2 cellular contexts compared by ENCODE assay signal in genomic region chr3:23649502-23649901, GRCh38.
TF ChIP-seq lines count a peak whose summit lies in the region.

No MANE protein-coding gene starts in this region.

TF ChIP-seq in A549, 52 proteins besides CTCF, POLR2A, EP300 and RAD21:
- TF ChIP-seq TFCP2L1 (CRISPR knock-in tag; IDR thresholded peaks at IDR 0.05): no peak
- TF ChIP-seq ESRRA (IDR thresholded peaks at IDR 0.05; ENCODE audit: borderline replicate concordance, low read length): no peak
- no peak for TF ChIP-seq HMGXB4 (CRISPR knock-in tag; IDR thresholded peaks at IDR 0.05; ENCODE audit: borderline replicate concordance)
- TF ChIP-seq NFE2L2 (conservative IDR thresholded peaks at IDR 0.05; ENCODE audit: low read length): no peak
- TF ChIP-seq JUN (IDR thresholded peaks at IDR 0.05): no peak

TF ChIP-seq in HepG2, 621 proteins besides CTCF, POLR2A, EP300 and RAD21:
- TF ChIP-seq ZNF232 (CRISPR knock-in tag; IDR thresholded peaks at IDR 0.05; ENCODE audit: borderline replicate concordance): no peak
- no peak for TF ChIP-seq ATF2 (CRISPR knock-in tag; IDR thresholded peaks at IDR 0.05)
- TF ChIP-seq SOX13 (IDR thresholded peaks at IDR 0.05): no peak
- TF ChIP-seq SOX13 (CRISPR knock-in tag; conservative IDR thresholded peaks at IDR 0.05 in 1 of 2, IDR thresholded peaks at IDR 0.05 in 1 of 2): no peak
- no peak for TF ChIP-seq CREB1 (IDR thresholded peaks at IDR 0.05)
- no peak for TF ChIP-seq CREB1 (CRISPR knock-in tag; IDR thresholded peaks at IDR 0.05)
- no peak for TF ChIP-seq PAX8 (CRISPR knock-in tag; IDR thresholded peaks at IDR 0.05; ENCODE audit: borderline replicate concordance)
- no peak for TF ChIP-seq ARNTL (CRISPR knock-in tag; IDR thresholded peaks at IDR 0.05)
- TF ChIP-seq GPBP1L1 (CRISPR knock-in tag; IDR thresholded peaks at IDR 0.05): no peak
- no peak for TF ChIP-seq CEBPB (IDR thresholded peaks at IDR 0.05; ENCODE audit: borderline replicate concordance, low read depth, low read length)
- no peak for TF ChIP-seq HIVEP1 (CRISPR knock-in tag; IDR thresholded peaks at IDR 0.05)
- no peak for TF ChIP-seq HNF1B (CRISPR knock-in tag; IDR thresholded peaks at IDR 0.05)
- no peak for TF ChIP-seq ZNF44 (CRISPR knock-in tag; IDR thresholded peaks at IDR 0.05)
- TF ChIP-seq ZBTB42 (CRISPR knock-in tag; IDR thresholded peaks at IDR 0.05): no peak
- TF ChIP-seq RFX1 (IDR thresholded peaks at IDR 0.05): no peak
- TF ChIP-seq ARNT (IDR thresholded peaks at IDR 0.05): no peak
- TF ChIP-seq U2AF2 (IDR thresholded peaks at IDR 0.05; ENCODE audit: low read depth, low read length): no peak
